In genomic region chr18:13273800-13274199, GRCh38 we compare ENCODE assay signal across 14 cellular contexts. TPM values are rescaled to one million over a fixed set of nuclear protein-coding genes. Genes with fewer than 3 reads are reported as not detected.
DNase-seq lines count a peak whose midpoint lies in the region; ATAC-seq and TF ChIP-seq lines count a peak whose summit lies in the region.
"Had no signal": no experiment of that assay in that cellular context is flagged by ENCODE, and none has a peak within 500 bp of the region (broad histone marks: within the 10 kb centered on the region; RNA-seq: fewer than 3 reads in every experiment).

No MANE protein-coding gene starts in this region.

- peak in 29 of 34 experiments; percentile 19 to 57 (median 35) for DNase-seq in T-cell
- DNase-seq in activated CD8-positive, alpha-beta T cell treated with anti-CD3 and anti-CD28 coated beads, Interleukin-2, amount 10 ng/mL, durations not matched to agents 7 days and 5 days = peak; percentile 59
- peak; percentile 41 for DNase-seq in ecto neural progenitor cell (ENCODE audit: low spot score)
- peak; percentile 13 for DNase-seq in stimulated activated naive CD4-positive, alpha-beta T cell treated with Interleukin-2 at 50 U/mL for 16 hours (lab: John Stamatoyannopoulos, UW)
- DNase-seq in NCI-H526 (lab: John Stamatoyannopoulos, UW) = no peak
- DNase-seq in OCI-LY7 (ENCODE audit: low spot score) = no peak
- DNase-seq in NCI-H748 (lab: John Stamatoyannopoulos, UW; ENCODE audit: unreplicated experiment) = no peak
- DNase-seq: cortex of kidney, GF-D8, NCI-H1105 treated with DMSO at 0.1 percent for 48 hours, NCI-H446 treated with DMSO at 0.1 percent for 48 hours had no signal

- H3K9me3 Mint-ChIP-seq in T-cell = no peaks in the 10 kb centered on the region
- H3K9me3 Mint-ChIP-seq in activated CD8-positive, alpha-beta T cell treated with anti-CD3 and anti-CD28 coated beads, Interleukin-2, amount 10 ng/mL, durations not matched to agents 7 days and 5 days (ENCODE audit: insufficient read depth) = no peaks in the 10 kb centered on the region

- H3K4me2 ChIP-seq in OCI-LY7 (ENCODE audit: low read length) = no peak overlapping the region

- ATAC-seq in T-cell (replicated peaks in 1 of 4) (peak; percentile 77 to 85 (median 80)), esophagus mucosa (no peak)
- peak; percentile 84 for ATAC-seq in activated CD8-positive, alpha-beta T cell treated with anti-CD3 and anti-CD28 coated beads, Interleukin-2, amount 10 ng/mL, durations not matched to agents 7 days and 5 days

- H4K20me1 ChIP-seq in OCI-LY7 (ENCODE audit: insufficient read depth, low read length) = no peaks in the 10 kb centered on the region

- intact Hi-C loops in OCI-LY7 (cut with micrococcal nuclease; ENCODE audit: unreplicated experiment) = no loop called here

- no peak overlapping the region for H3K27ac ChIP-seq in OCI-LY7 (ENCODE audit: low read depth, low read length, poor library complexity, severe bottlenecking)
- H3K27ac ChIP-seq: RWPE1 had no signal

- no peaks in the 10 kb centered on the region for H3K36me3 ChIP-seq in OCI-LY7 (ENCODE audit: insufficient read depth, low read length)

- no peaks in the 10 kb centered on the region for H3K9me3 ChIP-seq in OCI-LY7 (ENCODE audit: low read length)
- H3K9me3 ChIP-seq: thoracic aorta had no signal

- H3K4me3 ChIP-seq in OCI-LY7 (ENCODE audit: low read depth, low read length, poor library complexity, severe bottlenecking) = no peak overlapping the region
- H3K4me3 ChIP-seq: thoracic aorta had no signal

- H3K27me3 Mint-ChIP-seq in T-cell = no peaks in the 10 kb centered on the region
- H3K27me3 Mint-ChIP-seq in activated CD8-positive, alpha-beta T cell treated with anti-CD3 and anti-CD28 coated beads, Interleukin-2, amount 10 ng/mL, durations not matched to agents 7 days and 5 days (ENCODE audit: low read depth) = no peaks in the 10 kb centered on the region

- no TSS peak for BruUV-seq in OCI-LY7 (replicated peaks; lab: Mats Ljungman, UMichigan)

- CTCF ChIA-PET in T-cell (lab: Charles Lee) = interaction anchor here (1.1 to 2.6 kb wide), 2 partner anchors 58 kb away, joined by 3 to 8 read pairs; no protein-coding TSS in a partner anchor
- CTCF ChIA-PET in activated CD8-positive, alpha-beta T cell treated with anti-CD3 and anti-CD28 coated beads, Interleukin-2, amount 10 ng/mL, durations not matched to agents 7 days and 5 days (lab: Charles Lee) = interaction anchor here (1.0 to 1.4 kb wide), 4 partner anchors 20 to 103 kb away, joined by 3 to 5 read pairs (median 3); no protein-coding TSS in a partner anchor
- CTCF ChIA-PET in OCI-LY7 (lab: Charles Lee; ENCODE audit: unreplicated experiment) = no interaction called here

- no peaks in the 10 kb centered on the region for H3K9me2 ChIP-seq in OCI-LY7 (ENCODE audit: insufficient read depth, low read length)

- H3K27ac Mint-ChIP-seq in T-cell = peak overlapping the region; percentile 94 to 95
- H3K27ac Mint-ChIP-seq in activated CD8-positive, alpha-beta T cell treated with anti-CD3 and anti-CD28 coated beads, Interleukin-2, amount 10 ng/mL, durations not matched to agents 7 days and 5 days = peak overlapping the region; percentile 89

- no peak overlapping the region for H2AFZ ChIP-seq in OCI-LY7 (ENCODE audit: low read length)

- H3K36me3 Mint-ChIP-seq in T-cell = peaks cover 5% of the 10 kb centered on the region
- peaks cover 24% of the 10 kb centered on the region for H3K36me3 Mint-ChIP-seq in activated CD8-positive, alpha-beta T cell treated with anti-CD3 and anti-CD28 coated beads, Interleukin-2, amount 10 ng/mL, durations not matched to agents 7 days and 5 days (ENCODE audit: low read depth)

- peak overlapping the region; percentile 69 to 78 (median 78) for H3K4me3 Mint-ChIP-seq in T-cell
- peak overlapping the region; percentile 74 for H3K4me3 Mint-ChIP-seq in activated CD8-positive, alpha-beta T cell treated with anti-CD3 and anti-CD28 coated beads, Interleukin-2, amount 10 ng/mL, durations not matched to agents 7 days and 5 days

- no peaks in the 10 kb centered on the region for H3K79me2 ChIP-seq in OCI-LY7 (ENCODE audit: insufficient read depth, low read depth, low read length)

- peaks cover 70 to 80% (median 78%) of the 10 kb centered on the region in 3 donors for H3K4me1 Mint-ChIP-seq in T-cell
- H3K4me1 Mint-ChIP-seq in activated CD8-positive, alpha-beta T cell treated with anti-CD3 and anti-CD28 coated beads, Interleukin-2, amount 10 ng/mL, durations not matched to agents 7 days and 5 days (ENCODE audit: low read depth) = peaks cover 71% of the 10 kb centered on the region

- no peaks in the 10 kb centered on the region for H3K4me1 ChIP-seq in OCI-LY7 (ENCODE audit: insufficient read depth, low read length, poor library complexity, severe bottlenecking)

- TF ChIP-seq CTCF in OCI-LY7 (conservative IDR thresholded peaks at IDR 0.05; ENCODE audit: low read length) = no peak

- POLR2A ChIA-PET in T-cell (lab: Charles Lee) (no interaction called here), OCI-LY7 (lab: Charles Lee) (interaction anchor here (0.5 kb wide), 1 partner anchor 48 kb away, joined by 4 read pairs; no protein-coding TSS in a partner anchor)
- POLR2A ChIA-PET in activated CD8-positive, alpha-beta T cell treated with anti-CD3 and anti-CD28 coated beads, Interleukin-2, amount 10 ng/mL, durations not matched to agents 7 days and 5 days (lab: Charles Lee) = interaction anchor here (0.7 to 1.4 kb wide), 4 partner anchors 51 to 108 kb away, joined by 3 to 5 read pairs (median 3); no protein-coding TSS in a partner anchor

RNA-seq across cellular contexts. Expression of gene LDLRAD4, which starts 55.2 kb away (rescaled TPM):
- 10 to 100 TPM; 57.6 to 80.8 (median 72.4) TPM for total RNA-seq in T-cell
- 10 to 100 TPM; 34.3 to 35.7 TPM for total RNA-seq in activated CD8-positive, alpha-beta T cell treated with anti-CD3 and anti-CD28 coated beads, Interleukin-2, amount 10 ng/mL, durations not matched to agents 7 days and 5 days
- 43.8 and 45.8 TPM in 2 replicates for total RNA-seq in OCI-LY7 (2014; rRNA removed; shearing (Covaris generic))
- total RNA-seq in OCI-LY7 (2022) = 26.2 and 31.6 TPM in 2 replicates
- 3.0 TPM for total RNA-seq in esophagus mucosa

Comparison
In these comparisons a context has a peak if more than half of its experiments do, and no peak if none do; other contexts are left out.
1. DNase-seq: peak in T-cell (29 of 34), activated CD8-positive, alpha-beta T cell treated with anti-CD3 and anti-CD28 coated beads, Interleukin-2, amount 10 ng/mL, durations not matched to agents 7 days and 5 days (single experiment), ecto neural progenitor cell (single experiment) and stimulated activated naive CD4-positive, alpha-beta T cell treated with Interleukin-2 at 50 U/mL for 16 hours (single experiment); none in NCI-H526 (0 of 2), OCI-LY7 (single experiment) and NCI-H748 (single experiment).
2. POLR2A ChIA-PET loops: an anchor here in activated CD8-positive, alpha-beta T cell treated with anti-CD3 and anti-CD28 coated beads, Interleukin-2, amount 10 ng/mL, durations not matched to agents 7 days and 5 days (0.7 to 1.4 kb wide) and OCI-LY7 (0.5 kb wide); none called in T-cell.